Comparison of ENCODE assay signal across 14 cellular contexts in the genomic region with DNA sequence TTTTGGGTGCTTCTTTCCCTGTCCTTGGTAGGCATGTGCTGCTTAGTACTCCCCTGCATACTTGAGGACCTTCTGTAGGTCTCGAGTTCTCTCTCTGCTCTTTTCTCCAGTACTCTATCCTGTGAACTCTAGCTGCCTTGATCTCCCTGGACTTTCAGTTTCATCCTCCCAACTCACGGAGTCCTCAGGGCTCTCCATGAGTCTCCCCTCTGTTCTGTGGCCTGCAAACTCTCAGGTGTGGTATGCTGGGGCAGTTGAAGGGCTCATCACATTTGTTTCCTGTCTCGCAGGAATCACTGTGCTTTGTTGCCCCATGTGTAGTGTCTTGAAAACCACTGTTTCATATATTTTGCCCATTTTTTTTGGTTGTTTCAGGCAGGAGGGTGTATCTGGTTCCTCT. TPM values are rescaled to one million over a fixed set of nuclear protein-coding genes. Genes with fewer than 3 reads are reported as not detected.
DNase-seq lines count a peak whose midpoint lies in the region; ATAC-seq and TF ChIP-seq lines count a peak whose summit lies in the region.
"Had no signal": no experiment of that assay in that cellular context is flagged by ENCODE, and none has a peak within 500 bp of the region (broad histone marks: within the 10 kb centered on the region; RNA-seq: fewer than 3 reads in every experiment).

No MANE protein-coding gene starts in this region.

- H3K79me2 ChIP-seq in DND-41 (ENCODE audit: insufficient read depth, low read length), result peaks cover 39% of the 10 kb centered on the region

- H3K4me3 ChIP-seq in CD4-positive, CD25-positive, alpha-beta regulatory T cell (ENCODE audit: low read depth, low read length), result no peak overlapping the region
- no peak overlapping the region for H3K4me3 ChIP-seq in DND-41 (ENCODE audit: low read depth in 1 of 2, low read length in 2 of 2)
- H3K4me3 ChIP-seq: MG63, tibial nerve had no signal

- H4K20me1 ChIP-seq in DND-41 (ENCODE audit: insufficient read depth, low read length), result peaks cover 21% of the 10 kb centered on the region; the same call in 1 of the 2 replicates

- H3K4me2 ChIP-seq in DND-41 (ENCODE audit: insufficient read depth, low read length), result no peak overlapping the region

- peaks cover 1 to 5% of the 10 kb centered on the region in 2 experiments for H3K9me3 ChIP-seq in CD4-positive, CD25-positive, alpha-beta regulatory T cell (ENCODE audit: control insufficient read depth in 2 of 2, low read length in 2 of 2)
- H3K9me3 ChIP-seq in DND-41 (ENCODE audit: insufficient read depth, low read length, severe bottlenecking), result no peaks in the 10 kb centered on the region
- H3K9me3 ChIP-seq: tibial nerve had no signal

- H3K27me3 Mint-ChIP-seq in CD4-positive, CD25-positive, alpha-beta regulatory T cell, result peaks cover 6% of the 10 kb centered on the region
- H3K27me3 Mint-ChIP-seq in natural killer cell treated with Interleukin-12 subunit alpha and Interleukin-12 subunit beta and Interleukin-15 and Interleukin-18, amount 100 ng/mL, for 72 hours, result no peaks in the 10 kb centered on the region

- peak overlapping the region; percentile 49 to 93 (median 74) for H3K27ac Mint-ChIP-seq in CD4-positive, CD25-positive, alpha-beta regulatory T cell
- peak overlapping the region; percentile 56 to 92 for H3K27ac Mint-ChIP-seq in activated naive CD4-positive, alpha-beta T cell treated with anti-CD3 and anti-CD28 coated beads, Interleukin-2, amount 50 U/mL, for 72 hours
- peak overlapping the region; percentile 22 to 51 for H3K27ac Mint-ChIP-seq in natural killer cell treated with Interleukin-12 subunit alpha and Interleukin-12 subunit beta and Interleukin-15 and Interleukin-18, amount 100 ng/mL, for 72 hours

- TF ChIP-seq CTCF in DND-41 (IDR thresholded peaks at IDR 0.05; ENCODE audit: borderline replicate concordance, extremely low read depth, low read length, poor library complexity, severe bottlenecking), result no peak

- no peak overlapping the region for H3K27ac ChIP-seq in CD4-positive, CD25-positive, alpha-beta regulatory T cell (ENCODE audit: insufficient read depth, low read length, poor library complexity, severe bottlenecking)
- H3K27ac ChIP-seq in DND-41 (ENCODE audit: low read length), result 0 out of 2 replicates have a peak overlapping the region, but pooled peaks have one; percentile 3

- H3K4me1 Mint-ChIP-seq in CD4-positive, CD25-positive, alpha-beta regulatory T cell, result peaks cover 14 to 56% (median 42%) of the 10 kb centered on the region in 4 donors
- H3K4me1 Mint-ChIP-seq in natural killer cell treated with Interleukin-12 subunit alpha and Interleukin-12 subunit beta and Interleukin-15 and Interleukin-18, amount 100 ng/mL, for 72 hours (ENCODE audit: low read depth in 2 of 2), result peaks cover 45 to 48% of the 10 kb centered on the region in 2 donors

- H3K4me1 ChIP-seq in CD4-positive, CD25-positive, alpha-beta regulatory T cell (ENCODE audit: control insufficient read depth, insufficient read depth, low read length, poor library complexity, severe bottlenecking), result peaks cover 30% of the 10 kb centered on the region
- H3K4me1 ChIP-seq in DND-41 (ENCODE audit: insufficient read depth, low read length), result peaks cover 17% of the 10 kb centered on the region

- no peak overlapping the region for H2AFZ ChIP-seq in DND-41 (ENCODE audit: low read depth, low read length)

- H3K27me3 ChIP-seq in CD4-positive, CD25-positive, alpha-beta regulatory T cell (ENCODE audit: control insufficient read depth, insufficient read depth, low read length), result no peaks in the 10 kb centered on the region
- no peaks in the 10 kb centered on the region for H3K27me3 ChIP-seq in DND-41 (ENCODE audit: insufficient read depth, low read length, poor library complexity)
- H3K27me3 ChIP-seq: MG63, tibial nerve had no signal

- no peak overlapping the region for H3K9ac ChIP-seq in DND-41 (ENCODE audit: low read depth, low read length)

- peaks cover 0 to 3% (median 0%) of the 10 kb centered on the region in 7 donors for H3K9me3 Mint-ChIP-seq in CD4-positive, CD25-positive, alpha-beta regulatory T cell
- H3K9me3 Mint-ChIP-seq in activated naive CD4-positive, alpha-beta T cell treated with anti-CD3 and anti-CD28 coated beads, Interleukin-2, amount 50 U/mL, for 72 hours, result no peaks in the 10 kb centered on the region
- H3K9me3 Mint-ChIP-seq in natural killer cell treated with Interleukin-12 subunit alpha and Interleukin-12 subunit beta and Interleukin-15 and Interleukin-18, amount 100 ng/mL, for 72 hours, result no peaks in the 10 kb centered on the region

- peaks cover 63% of the 10 kb centered on the region for H3K36me3 ChIP-seq in CD4-positive, CD25-positive, alpha-beta regulatory T cell (ENCODE audit: control insufficient read depth, insufficient read depth, low read length)
- H3K36me3 ChIP-seq in DND-41 (ENCODE audit: insufficient read depth, low read length), result peaks cover 78% of the 10 kb centered on the region

- H3K36me3 Mint-ChIP-seq in CD4-positive, CD25-positive, alpha-beta regulatory T cell, result peaks cover 63% of the 10 kb centered on the region
- peaks cover 51 to 65% of the 10 kb centered on the region in 2 donors for H3K36me3 Mint-ChIP-seq in activated naive CD4-positive, alpha-beta T cell treated with anti-CD3 and anti-CD28 coated beads, Interleukin-2, amount 50 U/mL, for 72 hours
- peaks cover 44% of the 10 kb centered on the region for H3K36me3 Mint-ChIP-seq in natural killer cell treated with Interleukin-12 subunit alpha and Interleukin-12 subunit beta and Interleukin-15 and Interleukin-18, amount 100 ng/mL, for 72 hours

- DNase-seq in CD4-positive, CD25-positive, alpha-beta regulatory T cell, result no peak
- DNase-seq in DND-41 (no peak), NCI-H2171 (lab: John Stamatoyannopoulos, UW) (no peak)
- DNase-seq in activated naive CD4-positive, alpha-beta T cell treated with anti-CD3 and anti-CD28 coated beads, Interleukin-2, amount 50 U/mL, for 72 hours (ENCODE audit: low spot score in 2 of 2), result no peak
- DNase-seq in natural killer cell treated with Interleukin-12 subunit alpha and Interleukin-12 subunit beta and Interleukin-15 and Interleukin-18, amount 100 ng/mL, for 72 hours (ENCODE audit: low spot score), result no peak
- DNase-seq: activated CD4-positive, alpha-beta T cell treated with anti-CD3 and anti-CD28 coated beads, Interleukin-2, amount 50 U/mL, for 48 hours; cortex of kidney; MG63 had no signal

- no peak for ATAC-seq in CD4-positive, CD25-positive, alpha-beta regulatory T cell (ENCODE audit: low read depth in 2 of 2)
- ATAC-seq in DND-41 (ENCODE audit: insufficient read depth, low read depth), result no peak
- no peak for ATAC-seq in activated naive CD4-positive, alpha-beta T cell treated with anti-CD3 and anti-CD28 coated beads, Interleukin-2, amount 50 U/mL, for 72 hours
- no peak for ATAC-seq in natural killer cell treated with Interleukin-12 subunit alpha and Interleukin-12 subunit beta and Interleukin-15 and Interleukin-18, amount 100 ng/mL, for 72 hours
- ATAC-seq in GM21360 (IDR thresholded peaks at IDR 0.05; ENCODE audit: unreplicated experiment), result no peak
- ATAC-seq in HG03025 (IDR thresholded peaks at IDR 0.05; ENCODE audit: low FRiP score, unreplicated experiment), result no peak
- ATAC-seq: esophagus mucosa had no signal

- peak overlapping the region in 2 of 4 donors; percentile 75 to 80 for H3K4me3 Mint-ChIP-seq in CD4-positive, CD25-positive, alpha-beta regulatory T cell
- H3K4me3 Mint-ChIP-seq in natural killer cell treated with Interleukin-12 subunit alpha and Interleukin-12 subunit beta and Interleukin-15 and Interleukin-18, amount 100 ng/mL, for 72 hours, result no peak overlapping the region

RNA-seq across cellular contexts. Expression of gene PACS1, which starts 3.3 kb away (rescaled TPM):
- 306 TPM for total RNA-seq in CD4-positive, CD25-positive, alpha-beta regulatory T cell
- polyA plus RNA-seq in CD4-positive, CD25-positive, alpha-beta regulatory T cell, result 10 to 100 TPM; 43.8 to 57.8 (median 47.1) TPM
- total RNA-seq in activated naive CD4-positive, alpha-beta T cell treated with anti-CD3 and anti-CD28 coated beads, Interleukin-2, amount 50 U/mL, for 72 hours, result 100 to 1,000 TPM; 124 TPM
- 10 to 100 TPM; 64.3 to 73.3 TPM for total RNA-seq in natural killer cell treated with Interleukin-12 subunit alpha and Interleukin-12 subunit beta and Interleukin-15 and Interleukin-18, amount 100 ng/mL, for 72 hours

RNA-seq across cellular contexts. Expression of gene SF3B2, which starts 14.6 kb away (rescaled TPM):
- 172 TPM for total RNA-seq in CD4-positive, CD25-positive, alpha-beta regulatory T cell
- polyA plus RNA-seq in CD4-positive, CD25-positive, alpha-beta regulatory T cell, result 10 to 100 TPM; 67.6 to 79.7 (median 75.2) TPM
- total RNA-seq in activated naive CD4-positive, alpha-beta T cell treated with anti-CD3 and anti-CD28 coated beads, Interleukin-2, amount 50 U/mL, for 72 hours, result 100 to 1,000 TPM; 236 to 246 TPM
- 100 to 1,000 TPM; 227 to 286 TPM for total RNA-seq in natural killer cell treated with Interleukin-12 subunit alpha and Interleukin-12 subunit beta and Interleukin-15 and Interleukin-18, amount 100 ng/mL, for 72 hours

RNA-seq across cellular contexts. Expression of gene GAL3ST3, which starts 17.8 kb away (rescaled TPM):
- not detected for total RNA-seq in CD4-positive, CD25-positive, alpha-beta regulatory T cell
- not detected for polyA plus RNA-seq in CD4-positive, CD25-positive, alpha-beta regulatory T cell
- total RNA-seq in activated naive CD4-positive, alpha-beta T cell treated with anti-CD3 and anti-CD28 coated beads, Interleukin-2, amount 50 U/mL, for 72 hours, result 1 to 10 TPM in 1 of 2 donors, under 1 TPM in 1; 0.14 to 1.1 TPM
- not detected for total RNA-seq in natural killer cell treated with Interleukin-12 subunit alpha and Interleukin-12 subunit beta and Interleukin-15 and Interleukin-18, amount 100 ng/mL, for 72 hours
- total RNA-seq: esophagus mucosa; HT1080; T-helper 2 cell treated with Interferon-gamma antibody and Interleukin-4, amounts not matched to agents 100 ng/mL and 5 ng/mL, for 36 hours; tibial nerve had no signal

RNA-seq across cellular contexts. Expression of gene CATSPER1, which starts 40.5 kb away (rescaled TPM):
- total RNA-seq in CD4-positive, CD25-positive, alpha-beta regulatory T cell, result not detected
- not detected for polyA plus RNA-seq in CD4-positive, CD25-positive, alpha-beta regulatory T cell
- total RNA-seq in activated naive CD4-positive, alpha-beta T cell treated with anti-CD3 and anti-CD28 coated beads, Interleukin-2, amount 50 U/mL, for 72 hours, result under 1 TPM in 1 of 2 donors, not detected in 1; 0.80 TPM
- 1 to 10 TPM; 1.5 to 8.8 TPM for total RNA-seq in natural killer cell treated with Interleukin-12 subunit alpha and Interleukin-12 subunit beta and Interleukin-15 and Interleukin-18, amount 100 ng/mL, for 72 hours
- total RNA-seq: esophagus mucosa had no signal

RNA-seq across cellular contexts. Expression of gene CST6, which starts 54.9 kb away (rescaled TPM):
- total RNA-seq in CD4-positive, CD25-positive, alpha-beta regulatory T cell, result not detected
- polyA plus RNA-seq in CD4-positive, CD25-positive, alpha-beta regulatory T cell, result not detected
- total RNA-seq in activated naive CD4-positive, alpha-beta T cell treated with anti-CD3 and anti-CD28 coated beads, Interleukin-2, amount 50 U/mL, for 72 hours, result under 1 TPM in 1 of 2 donors, not detected in 1; 0.43 TPM
- under 1 TPM in 1 of 2 donors, not detected in 1; 0.52 TPM for total RNA-seq in natural killer cell treated with Interleukin-12 subunit alpha and Interleukin-12 subunit beta and Interleukin-15 and Interleukin-18, amount 100 ng/mL, for 72 hours
- total RNA-seq: HT1080; T-helper 2 cell treated with Interferon-gamma antibody and Interleukin-4, amounts not matched to agents 100 ng/mL and 5 ng/mL, for 36 hours had no signal
